1 cellular context compared by ENCODE assay signal in genomic region chr12:91185437-91185836, GRCh38.
TF ChIP-seq lines count a peak whose summit lies in the region.

No MANE protein-coding gene starts in this region.

TF ChIP-seq in IMR-90, 13 proteins besides CTCF, POLR2A, EP300 and RAD21 (continued from another document):
- TF ChIP-seq ELK1 (IDR thresholded peaks at IDR 0.05; ENCODE audit: borderline replicate concordance, low read depth, low read length) (no peak), RCOR1 (IDR thresholded peaks at IDR 0.05; ENCODE audit: insufficient replicate concordance, low read length) (no peak), MAFK (IDR thresholded peaks at IDR 0.05; ENCODE audit: low read depth, low read length) (no peak)
